In genomic region chr9:38227061-38227540, GRCh38 we compare ENCODE assay signal across 8 cellular contexts.
DNase-seq lines count a peak whose midpoint lies in the region; ATAC-seq and TF ChIP-seq lines count a peak whose summit lies in the region.

No MANE protein-coding gene starts in this region.

- H3K9me3 ChIP-seq in HUES64 (ENCODE audit: insufficient read depth, low read depth, low read length) (no peaks in the 10 kb centered on the region), NT2/D1 (ENCODE audit: insufficient read depth, low read length) (no peaks in the 10 kb centered on the region), ovary (no peaks in the 10 kb centered on the region)

- ATAC-seq in esophagus mucosa, result peak; percentile 83
- ATAC-seq in HG02870 (IDR thresholded peaks at IDR 0.05; ENCODE audit: unreplicated experiment), result no peak

- H3K27me3 ChIP-seq in HUES64 (ENCODE audit: insufficient read depth, low read length), result peaks cover 88% of the 10 kb centered on the region
- peaks cover 95% of the 10 kb centered on the region for H3K27me3 ChIP-seq in NT2/D1 (ENCODE audit: insufficient read depth, insufficient read length)
- no peaks in the 10 kb centered on the region for H3K27me3 ChIP-seq in ovary

- H3K9ac ChIP-seq in HUES64 (ENCODE audit: low read depth, low read length) (no peak overlapping the region), NT2/D1 (ENCODE audit: insufficient read length, low read depth) (no peak overlapping the region)

- TF ChIP-seq CTCF in ovary (IDR thresholded peaks at IDR 0.05), result no peak

- peaks cover 22% of the 10 kb centered on the region for H3K4me1 ChIP-seq in HUES64 (ENCODE audit: insufficient read depth, low read length)
- peaks cover 8% of the 10 kb centered on the region for H3K4me1 ChIP-seq in NT2/D1 (ENCODE audit: insufficient read depth, insufficient read length)
- no peaks in the 10 kb centered on the region for H3K4me1 ChIP-seq in ovary (ENCODE audit: insufficient read depth)

- H3K27ac ChIP-seq in HUES64 (ENCODE audit: low read depth, low read length) (no peak overlapping the region), ovary (no peak overlapping the region)

- H3K36me3 ChIP-seq in HUES64 (ENCODE audit: insufficient read depth, low read length) (no peaks in the 10 kb centered on the region), NT2/D1 (ENCODE audit: insufficient read depth, insufficient read length, low read length) (no peaks in the 10 kb centered on the region), ovary (no peaks in the 10 kb centered on the region)

- 4% methylated on average over 12 of the region's 12 CpGs for whole genome bisulfite sequencing in HUES64
- 4 to 7% (median 7%) methylated on average over 12 of the region's 12 CpGs for WGBS in ovary, 3 donors

- peak; percentile 62 for DNase-seq in activated gamma-delta T cell treated with Interleukin-2 at 50 U/mL for 16 hours
- DNase-seq in activated gamma-delta T cell (lab: John Stamatoyannopoulos, UW), result no peak
- peak; percentile 61 for DNase-seq in NT2/D1 (ENCODE audit: low read depth, low spot score)
- peak; percentile 33 for DNase-seq in activated CD8-positive, alpha-beta memory T cell treated with anti-CD3 and anti-CD28 coated beads, Interleukin-2, amount 50 U/mL, for 24 hours (ENCODE audit: extremely low read depth)
- DNase-seq in ovary, result peak in 3 of 5 donors; percentile 10 to 50 (median 17)

- H3K4me3 ChIP-seq in HUES64 (ENCODE audit: low read length) (peak overlapping the region; percentile 29), NT2/D1 (ENCODE audit: insufficient read length, low read depth) (no peak overlapping the region), ovary (no peak overlapping the region)

- intact Hi-C loops in ovary (cut with DNase I), result loop anchor here in 1 of 4 donors (10.0 kb wide), 1 partner anchor 48 kb away; no protein-coding TSS in a partner anchor

- TF ChIP-seq POLR2A in ovary (IDR thresholded peaks at IDR 0.05), result no peak

- no peak for TF ChIP-seq EP300 in ovary (IDR thresholded peaks at IDR 0.05)
